Comparison of ENCODE assay signal across 17 cellular contexts in the genomic region with DNA sequence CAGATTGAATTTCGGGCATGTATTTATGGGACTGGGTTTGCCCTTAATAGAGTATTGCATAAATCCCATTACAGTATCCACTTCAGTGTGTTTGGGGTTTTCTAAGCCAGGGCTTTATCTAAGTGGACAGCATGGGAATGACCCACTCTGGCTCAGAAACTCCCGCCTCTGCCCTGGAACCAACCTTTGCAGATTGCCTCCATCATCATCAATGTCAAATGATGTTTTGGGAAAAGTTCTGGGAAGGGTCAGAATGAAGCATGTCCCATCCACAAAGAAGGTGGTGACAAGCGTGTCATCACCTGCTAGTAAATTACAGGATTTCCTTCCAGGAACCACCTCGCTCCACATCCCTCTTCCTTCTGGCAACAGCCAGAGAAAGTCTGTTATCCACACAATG. TPM values are rescaled to one million over a fixed set of nuclear protein-coding genes. Genes with fewer than 3 reads are reported as not detected.
A peak's percentile ranks its signal among the peaks of the same experiment; 100 is the strongest.
DNase-seq lines count a peak whose midpoint lies in the region; ATAC-seq and TF ChIP-seq lines count a peak whose summit lies in the region.
"Had no signal": no experiment of that assay in that cellular context is flagged by ENCODE, and none has a peak within 500 bp of the region (broad histone marks: within the 10 kb centered on the region; RNA-seq: fewer than 3 reads in every experiment).

No MANE protein-coding gene starts in this region.

- H4K20me1 ChIP-seq in GM23338 (replicated peaks; ENCODE audit: insufficient read depth): peaks cover 4% of the 10 kb centered on the region; the same call in 1 of the 2 replicates

- H3K27ac Mint-ChIP-seq in GM23338: no peak overlapping the region
- no peak overlapping the region for H3K27ac Mint-ChIP-seq in activated T-helper 2 cell treated with anti-CD3 and anti-CD28 coated beads, Interferon-gamma antibody, Interleukin-2, Interleukin-4, amounts not matched to agents 10 μg/mL and 5 μg/mL and 100 μg/mL, durations not matched to agents 14 hours and 24 hours and 36 hours
- H3K27ac Mint-ChIP-seq: activated CD4-positive, alpha-beta T cell treated with anti-CD3 and anti-CD28 coated beads, Interleukin-2, amount 10 ng/mL, durations not matched to agents 7 days and 5 days; activated naive CD8-positive, alpha-beta T cell treated with anti-CD3 and anti-CD28 coated beads, Interleukin-2, amount 50 U/mL, for 24 hours had no signal

- H3K36me3 ChIP-seq in GM23338 (ENCODE audit: insufficient read depth): no peaks in the 10 kb centered on the region

- H3K4me3 Mint-ChIP-seq in GM23338: no peak overlapping the region; the same call in 2 of the 3 replicates
- H3K4me3 Mint-ChIP-seq in activated T-helper 2 cell treated with anti-CD3 and anti-CD28 coated beads, Interferon-gamma antibody, Interleukin-2, Interleukin-4, amounts not matched to agents 10 μg/mL and 5 μg/mL and 100 μg/mL, durations not matched to agents 14 hours and 24 hours and 36 hours (ENCODE audit: low read depth): no peak overlapping the region
- H3K4me3 Mint-ChIP-seq: activated CD4-positive, alpha-beta T cell treated with anti-CD3 and anti-CD28 coated beads, Interleukin-2, amount 10 ng/mL, durations not matched to agents 7 days and 5 days; activated naive CD8-positive, alpha-beta T cell treated with anti-CD3 and anti-CD28 coated beads, Interleukin-2, amount 50 U/mL, for 24 hours; CD14-positive monocyte had no signal

- H3K27me3 Mint-ChIP-seq in GM23338 (ENCODE audit: insufficient read depth, low read depth, poor library complexity): peaks cover 3% of the 10 kb centered on the region
- H3K27me3 Mint-ChIP-seq in activated T-helper 2 cell treated with anti-CD3 and anti-CD28 coated beads, Interferon-gamma antibody, Interleukin-2, Interleukin-4, amounts not matched to agents 10 μg/mL and 5 μg/mL and 100 μg/mL, durations not matched to agents 14 hours and 24 hours and 36 hours (ENCODE audit: low read depth): no peaks in the 10 kb centered on the region
- H3K27me3 Mint-ChIP-seq: activated CD4-positive, alpha-beta T cell treated with anti-CD3 and anti-CD28 coated beads, Interleukin-2, amount 10 ng/mL, durations not matched to agents 7 days and 5 days; activated naive CD8-positive, alpha-beta T cell treated with anti-CD3 and anti-CD28 coated beads, Interleukin-2, amount 50 U/mL, for 24 hours had no signal

- H3K9me2 ChIP-seq in GM23338 (ENCODE audit: insufficient read depth): 0 out of 2 replicates have a peak, but pooled peaks cover 9% of the 10 kb centered on the region

- no peak overlapping the region for H3K4me3 ChIP-seq in GM23338

- H3F3A ChIP-seq in GM23338 (replicated peaks; ENCODE audit: low read depth): no peaks in the 10 kb centered on the region

- no peak overlapping the region for H2AFZ ChIP-seq in GM23338

- H3K36me3 Mint-ChIP-seq in GM23338 (ENCODE audit: low read depth): peaks cover 7% of the 10 kb centered on the region
- peaks cover 35% of the 10 kb centered on the region for H3K36me3 Mint-ChIP-seq in activated T-helper 2 cell treated with anti-CD3 and anti-CD28 coated beads, Interferon-gamma antibody, Interleukin-2, Interleukin-4, amounts not matched to agents 10 μg/mL and 5 μg/mL and 100 μg/mL, durations not matched to agents 14 hours and 24 hours and 36 hours (ENCODE audit: low read depth)

- DNase-seq in GM23338 (ENCODE audit: low spot score) (no peak), amniotic epithelial cell (ENCODE audit: low read depth) (peak; percentile 14), left cardiac atrium (peak; percentile 32), sciatic nerve (ENCODE audit: low spot score) (no peak), cerebellar nuclear complex (lab: John Stamatoyannopoulos, UW) (no peak), GM13976 (ENCODE audit: low spot score) (no peak), cerebellar cortex (ENCODE audit: low spot score) (no peak)
- no peak for DNase-seq in activated T-helper 2 cell treated with anti-CD3 and anti-CD28 coated beads, Interferon-gamma antibody, Interleukin-2, Interleukin-4, amounts not matched to agents 10 μg/mL and 5 μg/mL and 100 μg/mL, durations not matched to agents 14 hours and 24 hours and 36 hours (ENCODE audit: low spot score)
- DNase-seq: activated CD4-positive, alpha-beta T cell treated with anti-CD3 and anti-CD28 coated beads, Interleukin-2, amount 10 ng/mL, durations not matched to agents 7 days and 5 days; activated naive CD8-positive, alpha-beta T cell treated with anti-CD3 and anti-CD28 coated beads, Interleukin-2, amount 50 U/mL, for 24 hours; glutamatergic neuron; NCI-H1105 treated with DMSO at 0.1 percent for 48 hours; NCI-H2081; NCI-H510A; occipital lobe; T-helper 1 cell had no signal

- H3K79me2 ChIP-seq in GM23338 (replicated peaks; ENCODE audit: insufficient read depth): peaks cover 89% of the 10 kb centered on the region

- H3K4me1 ChIP-seq in GM23338 (ENCODE audit: insufficient read depth): peaks cover 34% of the 10 kb centered on the region

- no peaks in the 10 kb centered on the region for H3K9me3 Mint-ChIP-seq in GM23338
- no peaks in the 10 kb centered on the region for H3K9me3 Mint-ChIP-seq in activated T-helper 2 cell treated with anti-CD3 and anti-CD28 coated beads, Interferon-gamma antibody, Interleukin-2, Interleukin-4, amounts not matched to agents 10 μg/mL and 5 μg/mL and 100 μg/mL, durations not matched to agents 14 hours and 24 hours and 36 hours
- H3K9me3 Mint-ChIP-seq: activated CD4-positive, alpha-beta T cell treated with anti-CD3 and anti-CD28 coated beads, Interleukin-2, amount 10 ng/mL, durations not matched to agents 7 days and 5 days; activated naive CD8-positive, alpha-beta T cell treated with anti-CD3 and anti-CD28 coated beads, Interleukin-2, amount 50 U/mL, for 24 hours; CD14-positive monocyte had no signal

- H3K27ac ChIP-seq in GM23338 (ENCODE audit: low read depth): peak overlapping the region; percentile 61

- no peaks in the 10 kb centered on the region for H3K27me3 ChIP-seq in GM23338 (ENCODE audit: insufficient read depth)

- intact Hi-C loops in left cardiac atrium (cut with DNase I): no loop called here
- intact Hi-C loops in sciatic nerve (cut with DNase I): no loop called here
- intact Hi-C loops in activated T-helper 2 cell treated with anti-CD3 and anti-CD28 coated beads, Interferon-gamma antibody, Interleukin-2, Interleukin-4, amounts not matched to agents 10 μg/mL and 5 μg/mL and 100 μg/mL, durations not matched to agents 14 hours and 24 hours and 36 hours (cut with micrococcal nuclease): no loop called here

- in situ Hi-C loops in GM13976 (cut with MboI; ENCODE audit: low sequenced_read_pairs, unreplicated experiment): no loop called here

- ATAC-seq in GM23338 (no peak), left cardiac atrium (peak; percentile 83 to 89), sciatic nerve (peak; percentile 86)
- ATAC-seq: activated naive CD8-positive, alpha-beta T cell treated with anti-CD3 and anti-CD28 coated beads, Interleukin-2, amount 50 U/mL, for 24 hours had no signal

- H3K4me1 Mint-ChIP-seq in GM23338: peaks cover 45% of the 10 kb centered on the region
- peaks cover 17% of the 10 kb centered on the region for H3K4me1 Mint-ChIP-seq in activated T-helper 2 cell treated with anti-CD3 and anti-CD28 coated beads, Interferon-gamma antibody, Interleukin-2, Interleukin-4, amounts not matched to agents 10 μg/mL and 5 μg/mL and 100 μg/mL, durations not matched to agents 14 hours and 24 hours and 36 hours (ENCODE audit: low read depth)

- peak overlapping the region; percentile 5 for H3K4me2 ChIP-seq in GM23338

- TF ChIP-seq CTCF in GM23338 (conservative IDR thresholded peaks at IDR 0.05; ENCODE audit: low read depth in 2 of 2) (no peak), GM13976 (IDR thresholded peaks at IDR 0.05; ENCODE audit: borderline replicate concordance, control extremely low read depth, extremely low read depth, insufficient read depth, missing control alignments) (no peak)

TF ChIP-seq in GM23338, 12 proteins besides CTCF, POLR2A, EP300 and RAD21 (continues in another document):
- TF ChIP-seq STAT1 (IDR thresholded peaks at IDR 0.05; ENCODE audit: unreplicated experiment) (no peak), NANOG (IDR thresholded peaks at IDR 0.05; ENCODE audit: borderline replicate concordance) (no peak), EZH2phosphoT487 (IDR thresholded peaks at IDR 0.05; ENCODE audit: unreplicated experiment) (no peak)
- TF ChIP-seq, protein P1, sequence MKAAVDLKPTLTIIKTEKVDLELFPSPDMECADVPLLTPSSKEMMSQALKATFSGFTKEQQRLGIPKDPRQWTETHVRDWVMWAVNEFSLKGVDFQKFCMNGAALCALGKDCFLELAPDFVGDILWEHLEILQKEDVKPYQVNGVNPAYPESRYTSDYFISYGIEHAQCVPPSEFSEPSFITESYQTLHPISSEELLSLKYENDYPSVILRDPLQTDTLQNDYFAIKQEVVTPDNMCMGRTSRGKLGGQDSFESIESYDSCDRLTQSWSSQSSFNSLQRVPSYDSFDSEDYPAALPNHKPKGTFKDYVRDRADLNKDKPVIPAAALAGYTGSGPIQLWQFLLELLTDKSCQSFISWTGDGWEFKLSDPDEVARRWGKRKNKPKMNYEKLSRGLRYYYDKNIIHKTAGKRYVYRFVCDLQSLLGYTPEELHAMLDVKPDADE (IDR thresholded peaks at IDR 0.05): no peak

RNA-seq across cellular contexts. Expression of a gene that starts 36.8 kb away (rescaled TPM):
- total RNA-seq in GM23338 (2014; rRNA removed; shearing (Covaris generic)): 21.5 and 24.7 TPM in 2 replicates
- 3.3 and 3.5 TPM in 2 replicates for polyA plus RNA-seq in GM23338 (2016; fragmentation: Nextera tagmentation; extraction: Ambion mirVana)
- total RNA-seq in left cardiac atrium (10 to 100 TPM in 1 of 2 donors, 1 to 10 TPM in 1; 8.4 to 22.5 TPM), sciatic nerve (17.3 TPM)
- total RNA-seq in activated T-helper 2 cell treated with anti-CD3 and anti-CD28 coated beads, Interferon-gamma antibody, Interleukin-2, Interleukin-4, amounts not matched to agents 10 μg/mL and 5 μg/mL and 100 μg/mL, durations not matched to agents 14 hours and 24 hours and 36 hours: 15.7 and 18.9 TPM in 2 replicates

Comparison
In these comparisons a context has a peak if more than half of its experiments do, and no peak if none do; other contexts are left out.
1. DNase-seq: peak in amniotic epithelial cell (single experiment) and left cardiac atrium (single experiment); none in GM23338 (single experiment), sciatic nerve (single experiment), activated T-helper 2 cell treated with anti-CD3 and anti-CD28 coated beads, Interferon-gamma antibody, Interleukin-2, Interleukin-4, amounts not matched to agents 10 μg/mL and 5 μg/mL and 100 μg/mL, durations not matched to agents 14 hours and 24 hours and 36 hours (single experiment), cerebellar nuclear complex (0 of 2), GM13976 (single experiment) and cerebellar cortex (single experiment).